ENCODE assay signal across 21 cellular contexts in the genomic region with DNA sequence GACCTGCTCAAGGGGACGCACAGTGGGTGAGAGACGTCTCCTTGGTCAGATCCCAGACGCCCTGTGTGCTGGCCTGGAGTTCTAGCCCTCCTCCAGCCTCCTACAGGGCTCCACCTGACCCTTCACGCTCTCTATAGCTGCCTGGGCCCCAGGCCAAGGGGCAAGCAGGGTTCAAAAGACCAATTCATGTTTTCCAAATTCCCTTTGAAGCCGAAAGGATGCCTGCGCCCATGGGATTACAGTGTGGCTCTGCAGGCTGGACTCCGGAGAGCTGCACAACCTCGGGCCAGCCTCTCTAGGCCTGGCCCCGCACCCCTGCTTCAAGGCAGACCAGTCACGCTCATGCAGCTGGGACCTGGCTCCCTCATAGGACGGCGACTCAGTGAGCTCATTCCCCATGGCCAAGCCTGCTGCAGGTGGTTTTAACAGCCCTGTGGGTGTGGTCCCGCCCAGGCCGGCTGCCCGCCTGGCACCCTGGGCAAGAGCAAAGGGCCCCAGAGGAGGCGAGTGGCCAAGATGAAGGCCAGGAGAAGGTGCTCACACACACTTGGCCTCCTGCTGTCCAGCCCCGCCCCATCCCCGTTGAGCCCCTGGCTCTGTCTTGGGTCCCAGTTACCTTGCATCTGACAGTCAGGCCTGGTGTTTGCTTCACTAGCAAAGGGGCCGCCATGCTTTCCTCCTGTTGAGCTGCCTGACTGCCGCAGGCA. TPM values are rescaled to one million over a fixed set of nuclear protein-coding genes. Genes with fewer than 3 reads are reported as not detected.
DNase-seq lines count a peak whose midpoint lies in the region; ATAC-seq and TF ChIP-seq lines count a peak whose summit lies in the region.
"Had no signal": no experiment of that assay in that cellular context is flagged by ENCODE, and none has a peak within 500 bp of the region (broad histone marks: within the 10 kb centered on the region; RNA-seq: fewer than 3 reads in every experiment).

No MANE protein-coding gene starts in this region.

- intact Hi-C loops in mucosa of descending colon (cut with DNase I, micrococcal nuclease) = no loop called here

- H3K4me3 ChIP-seq in cardiac muscle cell = no peak overlapping the region
- no peak overlapping the region for H3K4me3 ChIP-seq in right atrium auricular region
- no peak overlapping the region for H3K4me3 ChIP-seq in coronary artery
- no peak overlapping the region for H3K4me3 ChIP-seq in mucosa of descending colon
- no peak overlapping the region for H3K4me3 ChIP-seq in foreskin fibroblast (ENCODE audit: low read depth in 1 of 2, low read length in 2 of 2)

- H3K9me3 ChIP-seq in cardiac muscle cell (ENCODE audit: low read depth) = no peaks in the 10 kb centered on the region
- no peaks in the 10 kb centered on the region for H3K9me3 ChIP-seq in right atrium auricular region
- no peaks in the 10 kb centered on the region for H3K9me3 ChIP-seq in mucosa of descending colon

- H3K4me1 ChIP-seq in cardiac muscle cell (ENCODE audit: low read depth) (peaks cover 17% of the 10 kb centered on the region), right atrium auricular region (peaks cover 0 to 21% of the 10 kb centered on the region in 2 donors), mucosa of descending colon (ENCODE audit: low read depth) (peaks cover 3% of the 10 kb centered on the region)

- H3K27ac ChIP-seq in cardiac muscle cell = peak overlapping the region; percentile 53
- no peak overlapping the region for H3K27ac ChIP-seq in right atrium auricular region
- H3K27ac ChIP-seq in coronary artery = no peak overlapping the region
- H3K27ac ChIP-seq: epithelial cell of prostate had no signal

- no peaks in the 10 kb centered on the region for H3K27me3 ChIP-seq in cardiac muscle cell
- H3K27me3 ChIP-seq in right atrium auricular region = no peaks in the 10 kb centered on the region

- H3K36me3 ChIP-seq in cardiac muscle cell = no peaks in the 10 kb centered on the region
- H3K36me3 ChIP-seq in right atrium auricular region = no peaks in the 10 kb centered on the region
- no peaks in the 10 kb centered on the region for H3K36me3 ChIP-seq in mucosa of descending colon (ENCODE audit: low read depth)

- DNase-seq in cardiac muscle cell (ENCODE audit: low read depth in 1 of 2, low spot score in 1 of 2) (no peak), right atrium auricular region (ENCODE audit: low spot score) (no peak), coronary artery (ENCODE audit: low spot score) (peak; percentile 70), mucosa of descending colon (peak; percentile 77 to 87 (median 82)), foreskin fibroblast (no peak), ureter (ENCODE audit: low spot score) (no peak), NCI-H524 treated with DMSO at 0.1 percent for 48 hours (lab: John Stamatoyannopoulos, UW) (no peak)
- DNase-seq: activated CD4-positive, alpha-beta T cell treated with anti-CD3 and anti-CD28 coated beads for 1 hour; activated CD8-positive, alpha-beta memory T cell treated with anti-CD3 and anti-CD28 coated beads, Interleukin-2, amount 10 ng/mL, durations not matched to agents 7 days and 5 days; activated gamma-delta T cell treated with Interleukin-2 at 50 U/mL for 16 hours; CD8-positive, alpha-beta memory T cell; HFFc6; NCI-H2029 treated with DMSO at 0.1 percent for 48 hours; NCI-H510A treated with DMSO at 0.1 percent for 48 hours; SIG-M5; stimulated activated CD4-positive, alpha-beta T cell treated with anti-CD3 and anti-CD28 coated beads, Interleukin-15, amount 100 ng/mL, for 24 hours; stimulated activated naive CD8-positive, alpha-beta T cell treated with anti-CD3 and anti-CD28 coated beads, Interleukin-15, Interleukin-2, amounts not matched to agents 100 U/mL and 50 U/mL, for 24 hours; T-helper 9 cell had no signal

- ATAC-seq in mucosa of descending colon (peak; percentile 97), GM21381 (IDR thresholded peaks at IDR 0.05; ENCODE audit: unreplicated experiment) (no peak)
- ATAC-seq: activated CD8-positive, alpha-beta memory T cell treated with anti-CD3 and anti-CD28 coated beads, Interleukin-2, amount 10 ng/mL, durations not matched to agents 7 days and 5 days; natural killer cell treated with Interleukin-12 subunit alpha and Interleukin-12 subunit beta and Interleukin-15 and Interleukin-18, amount 100 ng/mL, for 72 hours; stimulated activated naive CD8-positive, alpha-beta T cell treated with anti-CD3 and anti-CD28 coated beads, Interleukin-15, Interleukin-2, amounts not matched to agents 100 U/mL and 50 U/mL, for 24 hours had no signal

- TF ChIP-seq CTCF in cardiac muscle cell (IDR thresholded peaks at IDR 0.05; ENCODE audit: low read depth, low read length) (no peak), right atrium auricular region (IDR thresholded peaks at IDR 0.05) (no peak), coronary artery (IDR thresholded peaks at IDR 0.05) (no peak), mucosa of descending colon (IDR thresholded peaks at IDR 0.05) (no peak), foreskin fibroblast (IDR thresholded peaks at IDR 0.05; ENCODE audit: low read depth, low read length) (no peak)

RNA-seq across cellular contexts. Expression of gene SMAD7, which starts 57.1 kb away (rescaled TPM):
- total RNA-seq in cardiac muscle cell = 93.1 and 129 TPM in 2 replicates
- polyA plus RNA-seq in cardiac muscle cell = 60.1 and 80.8 TPM in 2 replicates
- total RNA-seq in right atrium auricular region = 10 to 100 TPM; 55.1 to 98.1 TPM
- 10 to 100 TPM; 22.3 to 67.4 (median 33.1) TPM for total RNA-seq in mucosa of descending colon
- 23.2 TPM for total RNA-seq in ureter

Comparison
In these comparisons a context has a peak if more than half of its experiments do, and no peak if none do; other contexts are left out.
1. DNase-seq: peak in coronary artery (single experiment) and mucosa of descending colon (3 of 3); none in cardiac muscle cell (0 of 2), right atrium auricular region (single experiment), foreskin fibroblast (0 of 2), ureter (single experiment) and NCI-H524 treated with DMSO at 0.1 percent for 48 hours (single experiment).